Comparison of ENCODE assay signal across 25 cellular contexts in genomic region chr12:65758401-65758800, GRCh38.
"Had no signal": no experiment of that assay in that cellular context is flagged by ENCODE, and none has a peak within 500 bp of the region (broad histone marks: within the 10 kb centered on the region; RNA-seq: fewer than 3 reads in every experiment).

No MANE protein-coding gene starts in this region.

- H3K4me3 ChIP-seq: stomach, suprapubic skin, testis, thoracic aorta, thyroid gland, tibial artery, tibial nerve, transverse colon, upper lobe of left lung, upper lobe of right lung, uterus, vagina had no signal

- FAIRE-seq: urothelium cell line had no signal

- DNase-seq: stimulated activated CD4-positive, alpha-beta T cell treated with anti-CD3 and anti-CD28 coated beads, Interleukin-2, amount 100 ng/mL, for 48 hours; stimulated activated CD4-positive, alpha-beta T cell treated with anti-CD3 and anti-CD28 coated beads, Interleukin-4, amount 100 ng/mL, for 1 hour; stimulated activated CD4-positive, alpha-beta T cell treated with anti-CD3 and anti-CD28 coated beads, Interleukin-4, amount 100 ng/mL, for 24 hours; stimulated activated CD4-positive, alpha-beta T cell treated with anti-CD3 and anti-CD28 coated beads, Interleukin-4, amount 100 ng/mL, for 4 hours; stimulated activated CD8-positive, alpha-beta memory T cell treated with anti-CD3 and anti-CD28 coated beads, Interleukin-4, amount 100 ng/mL, for 48 hours; stimulated activated naive B cell treated with anti-CD40 and anti-IgM and Interleukin-4, amounts not matched to agents 10 μg/mL and 1 μg/mL and 100 μg/mL, for 72 hours; stimulated activated naive CD4-positive, alpha-beta T cell; stimulated activated naive CD4-positive, alpha-beta T cell treated with Interleukin-2 at 50 U/mL for 16 hours; stimulated activated naive CD8-positive, alpha-beta T cell treated with anti-CD3 and anti-CD28 coated beads, Interleukin-15, amount 100 ng/mL, for 72 hours; stimulated activated naive CD8-positive, alpha-beta T cell treated with anti-CD3 and anti-CD28 coated beads, Interleukin-15, Interleukin-2, amounts not matched to agents 100 U/mL and 50 U/mL, for 24 hours; stomach; substantia nigra; testis; thyroid gland; tibial artery; transverse colon; trophoblast cell; upper lobe of left lung; upper lobe of right lung; uterus had no signal

- H3K36me3 ChIP-seq: stomach, suprapubic skin, thoracic aorta, thyroid gland, tibial artery, tibial nerve, transverse colon, upper lobe of left lung, upper lobe of right lung, uterus, vagina had no signal

- H3K27me3 ChIP-seq: testis, thyroid gland, tibial nerve, upper lobe of left lung, uterus, vagina had no signal
